ENCODE assay signal across 21 cellular contexts in the genomic region with DNA sequence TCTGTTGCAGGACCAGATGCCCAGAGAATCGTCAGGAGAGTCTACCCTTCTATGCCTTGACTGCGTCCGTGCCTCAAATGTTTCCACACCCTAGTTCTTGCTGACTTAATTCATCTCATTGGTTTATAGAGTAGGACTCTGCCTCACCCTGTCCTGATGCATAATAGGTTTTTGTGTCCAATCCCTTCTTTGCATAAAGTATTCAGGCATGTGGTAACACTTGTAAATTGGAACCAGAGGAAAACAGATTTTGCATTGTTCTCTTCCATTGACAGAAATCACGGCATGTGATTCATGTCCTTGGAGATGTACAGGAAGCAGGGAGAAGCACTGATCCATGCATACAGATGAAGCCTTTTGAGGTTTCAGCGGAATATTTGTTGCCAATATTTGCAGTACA. TPM values are rescaled to one million over a fixed set of nuclear protein-coding genes. Genes with fewer than 3 reads are reported as not detected.
"Had no signal": no experiment of that assay in that cellular context is flagged by ENCODE, and none has a peak within 500 bp of the region (broad histone marks: within the 10 kb centered on the region; RNA-seq: fewer than 3 reads in every experiment).

No MANE protein-coding gene starts in this region.

- H3K27ac ChIP-seq: ascending aorta, coronary artery, skin epidermis, thoracic aorta, vagina, VCaP had no signal

- H3K9me3 ChIP-seq: ascending aorta, thoracic aorta, vagina had no signal

- H3K36me3 Mint-ChIP-seq: activated naive CD8-positive, alpha-beta T cell treated with anti-CD3 and anti-CD28 coated beads, Interleukin-2, amount 10 ng/mL, durations not matched to agents 7 days and 5 days; immature natural killer cell; memory B cell had no signal

- H3K36me3 ChIP-seq: ascending aorta, thoracic aorta, vagina had no signal

- H3K27me3 ChIP-seq: ascending aorta, vagina had no signal

- H3K4me1 Mint-ChIP-seq: activated naive CD8-positive, alpha-beta T cell treated with anti-CD3 and anti-CD28 coated beads, Interleukin-2, amount 10 ng/mL, durations not matched to agents 7 days and 5 days; immature natural killer cell; memory B cell; nephron; stimulated activated naive CD8-positive, alpha-beta T cell treated with anti-CD3 and anti-CD28 coated beads, Interleukin-15, amount 100 ng/mL, for 72 hours had no signal

- ATAC-seq: activated CD8-positive, alpha-beta T cell treated with anti-CD3 and anti-CD28 coated beads for 36 hours; activated T-cell treated with anti-CD3 and anti-CD28 coated beads, Interleukin-2, amount 50 U/mL, for 72 hours; left colon; stimulated activated naive CD8-positive, alpha-beta T cell treated with anti-CD3 and anti-CD28 coated beads, Interleukin-15, amount 100 ng/mL, for 72 hours had no signal

- H3K9me3 Mint-ChIP-seq: activated CD8-positive, alpha-beta T cell treated with anti-CD3 and anti-CD28 coated beads for 36 hours; activated naive CD8-positive, alpha-beta T cell treated with anti-CD3 and anti-CD28 coated beads, Interleukin-2, amount 10 ng/mL, durations not matched to agents 7 days and 5 days; memory B cell; nephron; stimulated activated naive CD8-positive, alpha-beta T cell treated with anti-CD3 and anti-CD28 coated beads, Interleukin-15, amount 100 ng/mL, for 72 hours had no signal

- H3K27ac Mint-ChIP-seq: activated CD8-positive, alpha-beta T cell treated with anti-CD3 and anti-CD28 coated beads for 36 hours; activated naive CD8-positive, alpha-beta T cell treated with anti-CD3 and anti-CD28 coated beads, Interleukin-2, amount 10 ng/mL, durations not matched to agents 7 days and 5 days; activated T-cell treated with anti-CD3 and anti-CD28 coated beads, Interleukin-2, amount 50 U/mL, for 72 hours; immature natural killer cell; memory B cell; nephron; stimulated activated naive CD8-positive, alpha-beta T cell treated with anti-CD3 and anti-CD28 coated beads, Interleukin-15, amount 100 ng/mL, for 72 hours had no signal

- H3K4me3 ChIP-seq: ascending aorta, coronary artery, skin epidermis, thoracic aorta, vagina had no signal

- DNase-seq: activated CD4-positive, alpha-beta T cell treated with anti-CD3 and anti-CD28 coated beads for 4 hours; activated CD8-positive, alpha-beta memory T cell treated with anti-CD3 and anti-CD28 coated beads, Interleukin-2, amount 50 U/mL, for 4 hours; activated CD8-positive, alpha-beta T cell treated with anti-CD3 and anti-CD28 coated beads for 36 hours; activated naive CD8-positive, alpha-beta T cell treated with anti-CD3 and anti-CD28 coated beads, Interleukin-2, amount 10 ng/mL, durations not matched to agents 7 days and 5 days; activated T-cell treated with anti-CD3 and anti-CD28 coated beads, Interleukin-2, amount 50 U/mL, for 72 hours; effector CD4-positive, alpha-beta T cell; glutamatergic neuron; immature natural killer cell; left colon; retina; stimulated activated CD4-positive, alpha-beta T cell treated with anti-CD3 and anti-CD28 coated beads, Interleukin-4, amount 100 ng/mL, for 4 hours; stimulated activated naive CD8-positive, alpha-beta T cell treated with anti-CD3 and anti-CD28 coated beads, Interleukin-15, amount 100 ng/mL, for 72 hours had no signal

- H3K4me3 Mint-ChIP-seq: activated CD8-positive, alpha-beta T cell treated with anti-CD3 and anti-CD28 coated beads for 36 hours; activated naive CD8-positive, alpha-beta T cell treated with anti-CD3 and anti-CD28 coated beads, Interleukin-2, amount 10 ng/mL, durations not matched to agents 7 days and 5 days; activated T-cell treated with anti-CD3 and anti-CD28 coated beads, Interleukin-2, amount 50 U/mL, for 72 hours; immature natural killer cell; memory B cell; nephron; stimulated activated naive CD8-positive, alpha-beta T cell treated with anti-CD3 and anti-CD28 coated beads, Interleukin-15, amount 100 ng/mL, for 72 hours had no signal

- H3K4me1 ChIP-seq: ascending aorta, vagina had no signal

- H3K27me3 Mint-ChIP-seq: activated CD8-positive, alpha-beta T cell treated with anti-CD3 and anti-CD28 coated beads for 36 hours; activated naive CD8-positive, alpha-beta T cell treated with anti-CD3 and anti-CD28 coated beads, Interleukin-2, amount 10 ng/mL, durations not matched to agents 7 days and 5 days; stimulated activated naive CD8-positive, alpha-beta T cell treated with anti-CD3 and anti-CD28 coated beads, Interleukin-15, amount 100 ng/mL, for 72 hours had no signal

RNA-seq across cellular contexts. Expression of a gene that starts 29.5 kb away (rescaled TPM):
- total RNA-seq: activated naive CD8-positive, alpha-beta T cell treated with anti-CD3 and anti-CD28 coated beads, Interleukin-2, amount 10 ng/mL, durations not matched to agents 7 days and 5 days; activated T-cell treated with anti-CD3 and anti-CD28 coated beads, Interleukin-2, amount 50 U/mL, for 72 hours; ascending aorta; left colon; osteoblast; thoracic aorta; vagina had no signal
